ENCODE assay signal across 3 cellular contexts in the genomic region with DNA sequence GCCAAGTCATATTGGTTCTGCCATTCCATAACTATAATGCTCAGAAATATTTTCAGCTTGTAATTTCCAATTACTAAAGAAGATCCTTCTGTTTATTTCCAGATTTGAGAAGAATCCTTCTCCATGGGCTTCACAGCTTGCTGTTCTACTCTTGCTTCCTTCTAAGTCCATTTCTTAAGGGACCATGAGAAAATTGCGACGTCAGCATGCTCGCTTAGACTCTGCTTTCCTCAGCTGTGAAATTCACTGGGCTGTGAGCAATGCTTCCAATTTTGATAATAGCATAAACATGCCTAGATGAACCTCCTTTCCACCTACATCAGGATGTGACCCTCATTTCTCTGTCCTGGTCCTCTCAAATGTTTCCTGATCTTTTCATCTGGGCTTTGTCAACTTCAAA.
TF ChIP-seq lines count a peak whose summit lies in the region.

No MANE protein-coding gene starts in this region.

TF ChIP-seq in HepG2, 621 proteins besides CTCF, POLR2A, EP300 and RAD21:
- TF ChIP-seq MAFK (conservative IDR thresholded peaks at IDR 0.05 in 1 of 2, IDR thresholded peaks at IDR 0.05 in 1 of 2; ENCODE audit: low read length in 2 of 2) (peak; percentile 72 to 85), MAFF (IDR thresholded peaks at IDR 0.05; ENCODE audit: low read depth, low read length) (peak; percentile 75), ZNF543 (CRISPR knock-in tag; IDR thresholded peaks at IDR 0.05) (no peak)
- TF ChIP-seq, protein P1, sequence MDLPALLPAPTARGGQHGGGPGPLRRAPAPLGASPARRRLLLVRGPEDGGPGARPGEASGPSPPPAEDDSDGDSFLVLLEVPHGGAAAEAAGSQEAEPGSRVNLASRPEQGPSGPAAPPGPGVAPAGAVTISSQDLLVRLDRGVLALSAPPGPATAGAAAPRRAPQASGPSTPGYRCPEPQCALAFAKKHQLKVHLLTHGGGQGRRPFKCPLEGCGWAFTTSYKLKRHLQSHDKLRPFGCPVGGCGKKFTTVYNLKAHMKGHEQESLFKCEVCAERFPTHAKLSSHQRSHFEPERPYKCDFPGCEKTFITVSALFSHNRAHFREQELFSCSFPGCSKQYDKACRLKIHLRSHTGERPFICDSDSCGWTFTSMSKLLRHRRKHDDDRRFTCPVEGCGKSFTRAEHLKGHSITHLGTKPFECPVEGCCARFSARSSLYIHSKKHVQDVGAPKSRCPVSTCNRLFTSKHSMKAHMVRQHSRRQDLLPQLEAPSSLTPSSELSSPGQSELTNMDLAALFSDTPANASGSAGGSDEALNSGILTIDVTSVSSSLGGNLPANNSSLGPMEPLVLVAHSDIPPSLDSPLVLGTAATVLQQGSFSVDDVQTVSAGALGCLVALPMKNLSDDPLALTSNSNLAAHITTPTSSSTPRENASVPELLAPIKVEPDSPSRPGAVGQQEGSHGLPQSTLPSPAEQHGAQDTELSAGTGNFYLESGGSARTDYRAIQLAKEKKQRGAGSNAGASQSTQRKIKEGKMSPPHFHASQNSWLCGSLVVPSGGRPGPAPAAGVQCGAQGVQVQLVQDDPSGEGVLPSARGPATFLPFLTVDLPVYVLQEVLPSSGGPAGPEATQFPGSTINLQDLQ (CRISPR knock-in tag; IDR thresholded peaks at IDR 0.05), result no peak

TF ChIP-seq in A549, 52 proteins besides CTCF, POLR2A, EP300 and RAD21:
- TF ChIP-seq MAFK (IDR thresholded peaks at IDR 0.05; ENCODE audit: partially characterized antibody) (peak; percentile 33), ZSCAN20 (CRISPR knock-in tag; IDR thresholded peaks at IDR 0.05) (no peak)
- TF ChIP-seq, protein P2, sequence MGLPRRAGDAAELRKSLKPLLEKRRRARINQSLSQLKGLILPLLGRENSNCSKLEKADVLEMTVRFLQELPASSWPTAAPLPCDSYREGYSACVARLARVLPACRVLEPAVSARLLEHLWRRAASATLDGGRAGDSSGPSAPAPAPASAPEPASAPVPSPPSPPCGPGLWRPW (IDR thresholded peaks at IDR 0.05), result no peak

TF ChIP-seq in IMR-90, 13 proteins besides CTCF, POLR2A, EP300 and RAD21:
- TF ChIP-seq MAFK (IDR thresholded peaks at IDR 0.05; ENCODE audit: low read depth, low read length) (peak; percentile 29; the same call in 1 of the 2 replicates), NFE2L2 (IDR thresholded peaks at IDR 0.05; ENCODE audit: low read depth, low read length) (no peak)
